ENCODE assay signal across 8 cellular contexts in the genomic region with DNA sequence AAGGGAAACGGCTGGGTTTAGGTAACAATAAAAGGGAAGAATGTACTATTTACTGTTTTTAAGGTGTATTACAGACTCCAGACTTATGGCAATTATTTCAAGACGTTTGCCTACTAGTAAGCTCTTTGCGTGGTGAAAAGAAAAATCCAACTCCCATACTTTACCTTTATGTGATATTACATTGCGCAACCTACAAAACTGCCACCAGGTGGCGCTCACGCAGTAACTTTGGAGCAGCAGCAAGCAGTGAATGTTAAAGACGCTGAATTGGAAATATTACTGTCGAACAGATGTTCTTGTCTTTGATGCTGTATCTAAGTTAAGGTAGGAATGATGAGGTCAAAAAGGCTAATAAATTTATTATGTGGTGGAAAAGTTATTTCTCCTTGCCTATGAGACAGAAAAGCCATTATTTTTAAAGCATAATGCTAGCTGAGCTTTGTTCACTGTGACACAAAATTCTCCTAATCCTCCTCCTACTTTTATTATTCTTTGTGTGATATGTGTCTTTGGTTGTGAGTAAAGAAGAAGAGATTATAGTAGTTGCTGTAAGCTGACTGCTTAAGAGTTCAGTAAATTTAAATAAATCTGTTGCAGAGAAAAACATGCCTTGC.
A peak's percentile ranks its signal among the peaks of the same experiment; 100 is the strongest.
DNase-seq lines count a peak whose midpoint lies in the region; ATAC-seq, FAIRE-seq and TF ChIP-seq lines count a peak whose summit lies in the region.

No MANE protein-coding gene starts in this region.

- DNase-seq in AG09309 (ENCODE audit: low read depth) (peak; percentile 48), GM18507 (ENCODE audit: extremely low spot score, insufficient read length, low read depth) (peak; percentile 18), NCI-H187 treated with DMSO at 0.1 percent for 48 hours (lab: John Stamatoyannopoulos, UW) (peak; percentile 1), WTC11 (ENCODE audit: low spot score) (peak; percentile 80), left lobe of liver (ENCODE audit: low spot score) (peak; percentile 71)
- DNase-seq in central memory CD4-positive, alpha-beta T cell: peak; percentile 40
- DNase-seq in stimulated activated CD4-positive, alpha-beta T cell treated with anti-CD3 and anti-CD28 coated beads, Interleukin-4, amount 100 ng/mL, for 4 hours: peak; percentile 31 to 62

- 0 out of 2 replicates have a peak, but pooled peaks cover 6% of the 10 kb centered on the region for H3K4me1 Mint-ChIP-seq in WTC11

- no peak overlapping the region for H3K27ac Mint-ChIP-seq in WTC11

- ATAC-seq in HG02938 (IDR thresholded peaks at IDR 0.05; ENCODE audit: unreplicated experiment) (peak; percentile 80), WTC11 (peak; percentile 67), left lobe of liver (peak; percentile 87)

- peak; percentile 84 for TF ChIP-seq CTCF in AG09309 (IDR thresholded peaks at IDR 0.05; ENCODE audit: control insufficient read depth, insufficient read depth, low read depth, low read length, missing control alignments)
- peak; percentile 89 for TF ChIP-seq CTCF in WTC11 (IDR thresholded peaks at IDR 0.05)

- H3K27me3 Mint-ChIP-seq in WTC11 (ENCODE audit: low read depth): peaks cover 4% of the 10 kb centered on the region; the same call in 1 of the 2 replicates

- POLR2A ChIA-PET in WTC11 (lab: Charles Lee): interaction anchor here (0.5 kb wide), 1 partner anchor 48 kb away, joined by 9 read pairs; no protein-coding TSS in a partner anchor

- peak; percentile 80 for FAIRE-seq in GM18507 (lab: Jason Lieb, UNC)

- no peak overlapping the region for H3K4me3 ChIP-seq in AG09309 (ENCODE audit: control insufficient read depth, low read depth, low read length)

- no peaks in the 10 kb centered on the region for H3K36me3 Mint-ChIP-seq in WTC11

- peaks cover 5% of the 10 kb centered on the region; the same call in 1 of the 2 replicates for H3K9me3 Mint-ChIP-seq in WTC11

- CTCF ChIA-PET in WTC11 (lab: Charles Lee): interaction anchor here (0.6 to 1.3 kb wide), 20 partner anchors 8 to 479 kb away, joined by 3 to 23 read pairs (median 3); no protein-coding TSS in a partner anchor

- no peak overlapping the region for H3K4me3 Mint-ChIP-seq in WTC11

TF ChIP-seq in WTC11, 78 proteins besides CTCF, POLR2A, EP300 and RAD21:
- TF ChIP-seq, protein P1, sequence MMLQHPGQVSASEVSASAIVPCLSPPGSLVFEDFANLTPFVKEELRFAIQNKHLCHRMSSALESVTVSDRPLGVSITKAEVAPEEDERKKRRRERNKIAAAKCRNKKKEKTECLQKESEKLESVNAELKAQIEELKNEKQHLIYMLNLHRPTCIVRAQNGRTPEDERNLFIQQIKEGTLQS (CRISPR knock-in tag; conservative IDR thresholded peaks at IDR 0.05): no peak
- TF ChIP-seq ZNF532 (CRISPR knock-in tag; IDR thresholded peaks at IDR 0.05; ENCODE audit: borderline replicate concordance) (no peak), HMGA2 (CRISPR knock-in tag; IDR thresholded peaks at IDR 0.05) (no peak), ZNF121 (CRISPR knock-in tag; IDR thresholded peaks at IDR 0.05) (no peak), PRRX2 (CRISPR knock-in tag; IDR thresholded peaks at IDR 0.05) (no peak), ZNF396 (CRISPR knock-in tag; IDR thresholded peaks at IDR 0.05; ENCODE audit: borderline replicate concordance) (no peak), NFE2L1 (CRISPR knock-in tag; IDR thresholded peaks at IDR 0.05) (no peak), NR3C1 (CRISPR knock-in tag; conservative IDR thresholded peaks at IDR 0.05; ENCODE audit: low read depth) (no peak), SMAD4 (CRISPR knock-in tag; IDR thresholded peaks at IDR 0.05) (no peak), ZNF317 (CRISPR knock-in tag; IDR thresholded peaks at IDR 0.05; ENCODE audit: borderline replicate concordance, low read depth) (no peak)
- TF ChIP-seq, protein P2, sequence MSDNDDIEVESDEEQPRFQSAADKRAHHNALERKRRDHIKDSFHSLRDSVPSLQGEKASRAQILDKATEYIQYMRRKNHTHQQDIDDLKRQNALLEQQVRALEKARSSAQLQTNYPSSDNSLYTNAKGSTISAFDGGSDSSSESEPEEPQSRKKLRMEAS (CRISPR knock-in tag; IDR thresholded peaks at IDR 0.05): no peak

Comparison
In these comparisons a context has a peak if more than half of its experiments do, and no peak if none do; other contexts are left out.
1. DNase-seq: peak in every context shown above with its lines; median percentile 80 in WTC11; 71 in left lobe of liver; 48 in AG09309; 46 in stimulated activated CD4-positive, alpha-beta T cell treated with anti-CD3 and anti-CD28 coated beads, Interleukin-4, amount 100 ng/mL, for 4 hours; 40 in central memory CD4-positive, alpha-beta T cell; 18 in GM18507; 1 in NCI-H187 treated with DMSO at 0.1 percent for 48 hours.